Comparison of ENCODE assay signal across 22 cellular contexts in the genomic region with DNA sequence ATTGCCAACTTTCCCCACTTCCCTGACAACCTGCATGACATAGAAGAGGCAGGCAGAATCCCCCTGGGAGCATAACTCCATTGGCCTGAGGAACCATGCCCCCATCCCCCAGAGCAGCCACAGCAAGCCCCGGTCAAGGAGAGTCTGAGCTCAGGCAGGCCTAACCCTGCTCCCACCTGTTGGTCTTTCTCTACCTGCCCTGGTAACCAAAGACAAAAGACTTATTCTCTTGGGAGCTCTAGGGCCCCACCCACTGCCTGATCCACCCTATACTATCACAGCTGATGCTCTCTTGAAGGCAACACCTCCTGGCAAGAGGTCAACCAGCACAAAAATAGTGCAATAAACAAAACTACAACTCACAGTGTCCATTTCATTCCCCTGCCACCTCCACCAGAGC.
"Had no signal": no experiment of that assay in that cellular context is flagged by ENCODE, and none has a peak within 500 bp of the region (broad histone marks: within the 10 kb centered on the region; RNA-seq: fewer than 3 reads in every experiment).

No MANE protein-coding gene starts in this region.

- H2AFZ ChIP-seq: hepatocyte, neural progenitor cell had no signal

- H3K4me1 ChIP-seq: gastroesophageal sphincter, neural progenitor cell, right atrium auricular region, uterus had no signal

- H3K27me3 ChIP-seq: hepatocyte, neural progenitor cell, right atrium auricular region, uterus had no signal

- DNase-seq: activated CD4-positive, alpha-beta memory T cell treated with anti-CD3 and anti-CD28 coated beads, Interleukin-2, amount 10 ng/mL, durations not matched to agents 7 days and 5 days; activated CD4-positive, alpha-beta T cell treated with anti-CD3 and anti-CD28 coated beads, Interleukin-2, amount 10 ng/mL, durations not matched to agents 24 days and 14 days; activated CD8-positive, alpha-beta memory T cell treated with anti-CD3 and anti-CD28 coated beads, Interleukin-2, amount 50 U/mL, for 48 hours; activated gamma-delta T cell treated with Interleukin-2 at 50 U/mL for 16 hours; activated naive CD4-positive, alpha-beta T cell treated with anti-CD3 and anti-CD28 coated beads, Interleukin-2, amount 50 U/mL, for 16 hours; activated T-cell treated with anti-CD3 and anti-CD28 coated beads, Interleukin-2, amount 50 U/mL, for 24 hours; amniotic stem cell; caudate nucleus; left cardiac atrium; natural killer cell; stimulated activated CD4-positive, alpha-beta T cell treated with anti-CD3 and anti-CD28 coated beads, Interleukin-1b, Interleukin-23, amount 100 ng/mL, for 48 hours; stimulated activated CD4-positive, alpha-beta T cell treated with anti-CD3 and anti-CD28 coated beads, Interleukin-4, amount 100 ng/mL, for 4 hours; stimulated activated CD8-positive, alpha-beta memory T cell treated with anti-CD3 and anti-CD28 coated beads, Interleukin-4, amount 100 ng/mL, for 48 hours; stimulated activated naive CD8-positive, alpha-beta T cell treated with anti-CD3 and anti-CD28 coated beads, Interleukin-15, amount 100 ng/mL, for 72 hours; substantia nigra; uterus had no signal

- H3K9ac ChIP-seq: neural progenitor cell had no signal

- H3K27ac ChIP-seq: gastroesophageal sphincter, hepatocyte, neural progenitor cell, right atrium auricular region, uterus, VCaP had no signal

- H3K4me2 ChIP-seq: hepatocyte, neural progenitor cell, smooth muscle cell had no signal

- H3K4me3 ChIP-seq: gastroesophageal sphincter, hepatocyte, neural progenitor cell, right atrium auricular region, smooth muscle cell, uterus had no signal

- H3K9me3 ChIP-seq: gastroesophageal sphincter, right atrium auricular region, uterus had no signal

- H3K36me3 ChIP-seq: gastroesophageal sphincter, neural progenitor cell, right atrium auricular region, uterus had no signal
